10 cellular contexts compared by ENCODE assay signal in genomic region chr15:64740361-64741170, GRCh38. TPM values are rescaled to one million over a fixed set of nuclear protein-coding genes. Genes with fewer than 3 reads are reported as not detected.
DNase-seq lines count a peak whose midpoint lies in the region; ATAC-seq, FAIRE-seq and TF ChIP-seq lines count a peak whose summit lies in the region.
"Had no signal": no experiment of that assay in that cellular context is flagged by ENCODE, and none has a peak within 500 bp of the region (broad histone marks: within the 10 kb centered on the region; RNA-seq: fewer than 3 reads in every experiment).

No MANE protein-coding gene starts in this region.

- peak; percentile 28; the same call in 1 of the 2 replicates for TF ChIP-seq CTCF in GM12875 (IDR thresholded peaks at IDR 0.05; ENCODE audit: borderline replicate concordance, insufficient read depth, low read depth, low read length)
- peak; percentile 37 for TF ChIP-seq CTCF in fibroblast of pulmonary artery (IDR thresholded peaks at IDR 0.05; ENCODE audit: low read length, missing control alignments)
- no peak for TF ChIP-seq CTCF in D721Med (IDR thresholded peaks at IDR 0.05; ENCODE audit: insufficient read depth, missing control alignments)

- DNase-seq in OCI-M1 (lab: John Stamatoyannopoulos, UW) (peak; percentile 74), fibroblast of pulmonary artery (ENCODE audit: low read depth) (peak; percentile 80), renal cortical epithelial cell (ENCODE audit: low read depth) (peak; percentile 31), D721Med (ENCODE audit: insufficient read length, low spot score) (no peak), G401 (ENCODE audit: low spot score) (no peak), DMS114 treated with DMSO at 0.1 percent for 48 hours (lab: John Stamatoyannopoulos, UW; ENCODE audit: unreplicated experiment) (no peak)
- DNase-seq: NCI-H1105 treated with DMSO at 0.1 percent for 48 hours had no signal

- FAIRE-seq in D721Med (lab: Jason Lieb, UNC): no peak

- no peak overlapping the region for H3K4me3 ChIP-seq in GM12875 (ENCODE audit: low read depth, low read length)
- no peak overlapping the region for H3K4me3 ChIP-seq in fibroblast of pulmonary artery (replicated peaks; ENCODE audit: low read depth, low read length)
- H3K4me3 ChIP-seq: thoracic aorta had no signal

- in situ Hi-C loops in G401 (cut with HindIII; ENCODE audit: low sequenced_read_pairs): no loop called here

- ATAC-seq in HG02571 (IDR thresholded peaks at IDR 0.05; ENCODE audit: unreplicated experiment): no peak

RNA-seq across cellular contexts. Expression of gene RBPMS2, which starts 34.8 kb away (rescaled TPM):
- 0.05 TPM in 1 of 2 replicates, not detected in the other for total RNA-seq in renal cortical epithelial cell
- 0.12 and 0.27 TPM in 2 replicates for total RNA-seq in G401 (2014; rRNA removed; shearing (Covaris generic))

Comparison
In these comparisons a context has a peak if more than half of its experiments do, and no peak if none do; other contexts are left out.
1. DNase-seq: peak in OCI-M1 (single experiment), fibroblast of pulmonary artery (single experiment) and renal cortical epithelial cell (single experiment); none in D721Med (single experiment), G401 (single experiment) and DMS114 treated with DMSO at 0.1 percent for 48 hours (single experiment).